In genomic region chr12:101824831-101825230, GRCh38 we compare ENCODE assay signal across 16 cellular contexts. TPM values are rescaled to one million over a fixed set of nuclear protein-coding genes. Genes with fewer than 3 reads are reported as not detected.
DNase-seq lines count a peak whose midpoint lies in the region; ATAC-seq and TF ChIP-seq lines count a peak whose summit lies in the region.
"Had no signal": no experiment of that assay in that cellular context is flagged by ENCODE, and none has a peak within 500 bp of the region (broad histone marks: within the 10 kb centered on the region; RNA-seq: fewer than 3 reads in every experiment).

No MANE protein-coding gene starts in this region.

- no peaks in the 10 kb centered on the region for H3K27me3 ChIP-seq in iPS-18a (ENCODE audit: control insufficient read depth, insufficient read depth, low read length)

- POLR2A ChIA-PET in WTC11 (lab: Charles Lee): no interaction called here

- H3K9me3 ChIP-seq in iPS-18a (ENCODE audit: control insufficient read depth, low read depth, low read length): no peaks in the 10 kb centered on the region

- peak overlapping the region; percentile 4 for H3K9ac ChIP-seq in iPS-18a (ENCODE audit: low read length)

- H3K36me3 Mint-ChIP-seq in stimulated activated naive CD8-positive, alpha-beta T cell treated with anti-CD3 and anti-CD28 coated beads, Interleukin-15, Interleukin-2, amounts not matched to agents 100 ng/mL and 50 ng/mL, for 24 hours (ENCODE audit: low read depth): peaks cover 24% of the 10 kb centered on the region
- H3K36me3 Mint-ChIP-seq in WTC11: no peaks in the 10 kb centered on the region

- no peak for ATAC-seq in stimulated activated naive CD8-positive, alpha-beta T cell treated with anti-CD3 and anti-CD28 coated beads, Interleukin-15, Interleukin-2, amounts not matched to agents 100 U/mL and 50 U/mL, for 24 hours
- ATAC-seq in WTC11: no peak
- ATAC-seq in HG03280 (IDR thresholded peaks at IDR 0.05; ENCODE audit: unreplicated experiment): no peak

- H3K36me3 ChIP-seq in iPS-18a (ENCODE audit: control insufficient read depth, low read depth, low read length): no peaks in the 10 kb centered on the region

- no peak for TF ChIP-seq CTCF in WTC11 (IDR thresholded peaks at IDR 0.05)

- H3K4me3 Mint-ChIP-seq in stimulated activated naive CD8-positive, alpha-beta T cell treated with anti-CD3 and anti-CD28 coated beads, Interleukin-15, Interleukin-2, amounts not matched to agents 100 ng/mL and 50 ng/mL, for 24 hours: peak overlapping the region; percentile 19
- H3K4me3 Mint-ChIP-seq in WTC11: peak overlapping the region; percentile 21

- H3K4me1 Mint-ChIP-seq in stimulated activated naive CD8-positive, alpha-beta T cell treated with anti-CD3 and anti-CD28 coated beads, Interleukin-15, Interleukin-2, amounts not matched to agents 100 ng/mL and 50 ng/mL, for 24 hours (ENCODE audit: low read depth): peaks cover 90% of the 10 kb centered on the region
- H3K4me1 Mint-ChIP-seq in WTC11: peaks cover 68% of the 10 kb centered on the region

- H3K4me3 ChIP-seq in iPS-18a (ENCODE audit: low read length): peak overlapping the region; percentile 5

- H3K27me3 Mint-ChIP-seq in stimulated activated naive CD8-positive, alpha-beta T cell treated with anti-CD3 and anti-CD28 coated beads, Interleukin-15, Interleukin-2, amounts not matched to agents 100 ng/mL and 50 ng/mL, for 24 hours: no peaks in the 10 kb centered on the region
- H3K27me3 Mint-ChIP-seq in WTC11 (ENCODE audit: low read depth): no peaks in the 10 kb centered on the region

- H3K9me3 Mint-ChIP-seq in stimulated activated naive CD8-positive, alpha-beta T cell treated with anti-CD3 and anti-CD28 coated beads, Interleukin-15, Interleukin-2, amounts not matched to agents 100 ng/mL and 50 ng/mL, for 24 hours: no peaks in the 10 kb centered on the region
- H3K9me3 Mint-ChIP-seq in WTC11: no peaks in the 10 kb centered on the region

- no peak for DNase-seq in stimulated activated naive CD8-positive, alpha-beta T cell treated with anti-CD3 and anti-CD28 coated beads, Interleukin-15, Interleukin-2, amounts not matched to agents 100 U/mL and 50 U/mL, for 24 hours
- DNase-seq in WTC11 (ENCODE audit: low spot score) (no peak), LoVo (ENCODE audit: low spot score) (no peak), OCI-M2 (lab: John Stamatoyannopoulos, UW; ENCODE audit: unreplicated experiment) (no peak), NCI-H187 (lab: John Stamatoyannopoulos, UW) (no peak)
- DNase-seq: activated T-cell treated with anti-CD3 and anti-CD28 coated beads for 4 hours; effector memory CD4-positive, alpha-beta T cell; kidney; NCI-H1417; NCI-H524; retina; stimulated activated CD4-positive, alpha-beta T cell treated with anti-CD3 and anti-CD28 coated beads, Interleukin-4, amount 100 ng/mL, for 4 hours; stimulated activated naive CD4-positive, alpha-beta T cell treated with Interleukin-2 at 50 U/mL for 16 hours had no signal

- no peak overlapping the region for H3K27ac ChIP-seq in iPS-18a (ENCODE audit: low read length)

- CTCF ChIA-PET in WTC11 (lab: Charles Lee): interaction anchor here (0.7 kb wide), 2 partner anchors 15 to 53 kb away, joined by 3 to 4 read pairs; no protein-coding TSS in a partner anchor

- peaks cover 46% of the 10 kb centered on the region for H3K4me1 ChIP-seq in iPS-18a (ENCODE audit: control insufficient read depth, low read depth, low read length)

- peak overlapping the region; percentile 36 for H3K27ac Mint-ChIP-seq in stimulated activated naive CD8-positive, alpha-beta T cell treated with anti-CD3 and anti-CD28 coated beads, Interleukin-15, Interleukin-2, amounts not matched to agents 100 ng/mL and 50 ng/mL, for 24 hours
- H3K27ac Mint-ChIP-seq in WTC11: peak overlapping the region; percentile 54

TF ChIP-seq in WTC11, 78 proteins besides CTCF, POLR2A, EP300 and RAD21:
- TF ChIP-seq NFYB (CRISPR knock-in tag; conservative IDR thresholded peaks at IDR 0.05; ENCODE audit: low read depth) (no peak), ZNF121 (CRISPR knock-in tag; IDR thresholded peaks at IDR 0.05) (no peak), ERG (CRISPR knock-in tag; IDR thresholded peaks at IDR 0.05) (no peak), RELA (CRISPR knock-in tag; IDR thresholded peaks at IDR 0.05; ENCODE audit: borderline replicate concordance) (no peak), GRHL2 (CRISPR knock-in tag; IDR thresholded peaks at IDR 0.05; ENCODE audit: insufficient replicate concordance, severe bottlenecking) (no peak), HMGA2 (CRISPR knock-in tag; IDR thresholded peaks at IDR 0.05) (no peak), EMX1 (CRISPR knock-in tag; IDR thresholded peaks at IDR 0.05) (no peak), ELF4 (CRISPR knock-in tag; IDR thresholded peaks at IDR 0.05; ENCODE audit: low read depth) (no peak), NR1H2 (CRISPR knock-in tag; IDR thresholded peaks at IDR 0.05) (no peak), CBFB (CRISPR knock-in tag; IDR thresholded peaks at IDR 0.05; ENCODE audit: low read depth) (no peak), MAX (CRISPR knock-in tag; IDR thresholded peaks at IDR 0.05) (no peak)
- TF ChIP-seq, protein P1, sequence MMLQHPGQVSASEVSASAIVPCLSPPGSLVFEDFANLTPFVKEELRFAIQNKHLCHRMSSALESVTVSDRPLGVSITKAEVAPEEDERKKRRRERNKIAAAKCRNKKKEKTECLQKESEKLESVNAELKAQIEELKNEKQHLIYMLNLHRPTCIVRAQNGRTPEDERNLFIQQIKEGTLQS (CRISPR knock-in tag; conservative IDR thresholded peaks at IDR 0.05): no peak
- TF ChIP-seq, protein P2, sequence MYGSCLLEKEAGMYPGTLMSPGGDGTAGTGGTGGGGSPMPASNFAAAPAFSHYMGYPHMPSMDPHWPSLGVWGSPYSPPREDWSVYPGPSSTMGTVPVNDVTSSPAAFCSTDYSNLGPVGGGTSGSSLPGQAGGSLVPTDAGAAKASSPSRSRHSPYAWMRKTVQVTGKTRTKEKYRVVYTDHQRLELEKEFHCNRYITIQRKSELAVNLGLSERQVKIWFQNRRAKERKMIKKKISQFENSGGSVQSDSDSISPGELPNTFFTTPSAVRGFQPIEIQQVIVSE (CRISPR knock-in tag; IDR thresholded peaks at IDR 0.05; ENCODE audit: borderline replicate concordance): no peak

RNA-seq across cellular contexts. Expression of gene GNPTAB, which starts 5.9 kb away (rescaled TPM):
- 22.5 to 25.4 TPM (median 24.4 TPM) in 3 replicates for total RNA-seq in WTC11 (2021)

RNA-seq across cellular contexts. Expression of gene DRAM1, which starts 52.5 kb away (rescaled TPM):
- 6.0 to 6.9 TPM (median 6.6 TPM) in 3 replicates for total RNA-seq in WTC11 (2021)
